ENCODE assay signal across 8 cellular contexts in the genomic region with DNA sequence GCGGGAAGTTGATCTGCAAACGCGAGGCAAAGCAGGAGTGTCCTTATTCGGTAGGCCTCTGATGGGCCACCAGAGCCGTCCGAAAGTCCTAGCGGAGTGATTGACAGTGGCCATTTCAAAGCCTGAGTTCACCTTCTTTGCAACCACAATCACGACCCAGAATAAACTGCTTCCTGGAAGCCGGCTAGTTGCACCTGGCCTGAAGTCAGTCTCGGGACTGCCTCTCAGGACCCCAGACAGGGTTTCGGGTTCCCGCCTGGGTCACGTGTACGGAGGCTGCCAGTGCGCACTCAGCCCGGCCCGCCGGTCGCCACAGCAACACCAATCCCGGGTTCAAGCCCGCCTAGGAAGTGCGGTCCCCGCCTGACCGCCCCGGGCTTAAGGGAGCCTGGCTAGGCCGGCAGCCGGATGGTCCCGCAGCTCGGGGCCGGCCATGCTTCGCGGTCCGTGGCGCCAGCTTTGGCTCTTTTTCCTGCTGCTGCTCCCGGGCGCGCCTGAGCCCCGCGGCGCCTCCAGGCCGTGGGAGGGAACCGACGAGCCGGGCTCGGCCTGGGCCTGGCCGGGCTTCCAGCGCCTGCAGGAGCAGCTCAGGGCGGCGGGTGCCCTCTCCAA. TPM values are rescaled to one million over a fixed set of nuclear protein-coding genes. Genes with fewer than 3 reads are reported as not detected.
DNase-seq lines count a peak whose midpoint lies in the region; ATAC-seq, FAIRE-seq and TF ChIP-seq lines count a peak whose summit lies in the region.

A gene with protein sequence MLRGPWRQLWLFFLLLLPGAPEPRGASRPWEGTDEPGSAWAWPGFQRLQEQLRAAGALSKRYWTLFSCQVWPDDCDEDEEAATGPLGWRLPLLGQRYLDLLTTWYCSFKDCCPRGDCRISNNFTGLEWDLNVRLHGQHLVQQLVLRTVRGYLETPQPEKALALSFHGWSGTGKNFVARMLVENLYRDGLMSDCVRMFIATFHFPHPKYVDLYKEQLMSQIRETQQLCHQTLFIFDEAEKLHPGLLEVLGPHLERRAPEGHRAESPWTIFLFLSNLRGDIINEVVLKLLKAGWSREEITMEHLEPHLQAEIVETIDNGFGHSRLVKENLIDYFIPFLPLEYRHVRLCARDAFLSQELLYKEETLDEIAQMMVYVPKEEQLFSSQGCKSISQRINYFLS (plus strand): TSS at position 375 of the 612 bp plus-strand sequence. CDS start 59 bp downstream, at position 434.

- peak within 1 kb of the TSS; percentile 98 for H3K4me3 Mint-ChIP-seq in activated B cell treated with CpG ODN at 0.5 μM for 24 hours

- H3K27me3 Mint-ChIP-seq in activated B cell treated with CpG ODN at 0.5 μM for 24 hours: no peaks in the 10 kb centered on the region

- ATAC-seq in GM18870 (IDR thresholded peaks at IDR 0.05; ENCODE audit: unreplicated experiment): peak; percentile 84
- ATAC-seq in HG03108 (IDR thresholded peaks at IDR 0.05; ENCODE audit: unreplicated experiment): peak; percentile 89
- peak; percentile 79 for ATAC-seq in activated B cell treated with CpG ODN at 0.5 μM for 24 hours (ENCODE audit: low read depth)

- peak; percentile 29 for DNase-seq in AG04449 (ENCODE audit: low read depth, low spot score)
- DNase-seq in NCI-H2196 treated with DMSO at 0.1 percent for 48 hours (lab: John Stamatoyannopoulos, UW; ENCODE audit: unreplicated experiment): peak; percentile 75
- DNase-seq in activated B cell treated with CpG ODN at 0.5 μM for 24 hours: peak; percentile 82
- DNase-seq in central memory CD4-positive, alpha-beta T cell: peak; percentile 76
- DNase-seq in stimulated activated CD4-positive, alpha-beta T cell treated with anti-CD3 and anti-CD28 coated beads, Interleukin-12 subunit alpha, Interleukin-12 subunit beta, amount 100 ng/mL, for 24 hours (ENCODE audit: low read depth in 2 of 2): peak; percentile 64 to 83

- H3K4me3 ChIP-seq in AG04449 (ENCODE audit: low read depth, low read length): peak within 1 kb of the TSS; percentile 86

- TF ChIP-seq CTCF in AG04449 (IDR thresholded peaks at IDR 0.05; ENCODE audit: insufficient read depth, low read length, missing control alignments): no peak
- TF ChIP-seq CTCF in activated B cell treated with CpG ODN at 0.5 μM for 24 hours (IDR thresholded peaks at IDR 0.05): no peak

- H3K36me3 Mint-ChIP-seq in activated B cell treated with CpG ODN at 0.5 μM for 24 hours (ENCODE audit: low read depth): peaks cover 32% of the 10 kb centered on the region

- H3K4me1 Mint-ChIP-seq in activated B cell treated with CpG ODN at 0.5 μM for 24 hours: peaks cover 44% of the 10 kb centered on the region

- H3K27ac Mint-ChIP-seq in activated B cell treated with CpG ODN at 0.5 μM for 24 hours: peak within 1 kb of the TSS; percentile 96

- CTCF ChIA-PET in AG04449 (lab: Yijun Ruan, JAX): interaction anchor here (0.7 to 7.4 kb wide), 6 partner anchors 12 to 733 kb away, joined by 3 to 76 read pairs (median 5); no protein-coding TSS in a partner anchor
- CTCF ChIA-PET in activated B cell treated with CpG ODN at 0.5 μM for 24 hours (lab: Charles Lee): interaction anchor here (1.0 to 4.3 kb wide), 5 partner anchors 39 to 728 kb away, joined by 3 to 30 read pairs (median 23); no protein-coding TSS in a partner anchor

- intact Hi-C loops in activated B cell treated with CpG ODN at 0.5 μM for 24 hours (cut with micrococcal nuclease): loop anchor here (1.0 to 5.0 kb wide), 7 partner anchors 47 to 800 kb away; a partner anchor contains a TSS

- POLR2A ChIA-PET in AG04449 (lab: Yijun Ruan, JAX): interaction anchor here (1.0 to 1.7 kb wide), 4 partner anchors 23 to 212 kb away, joined by 3 to 7 read pairs (median 4); a partner anchor contains a TSS
- POLR2A ChIA-PET in activated B cell treated with CpG ODN at 0.5 μM for 24 hours (lab: Charles Lee): interaction anchor here (1.1 to 4.6 kb wide), 6 partner anchors 11 to 286 kb away, joined by 4 to 23 read pairs (median 11); a partner anchor contains a TSS

- no peaks in the 10 kb centered on the region for H3K9me3 Mint-ChIP-seq in activated B cell treated with CpG ODN at 0.5 μM for 24 hours

- peak; percentile 13 for FAIRE-seq in islet of Langerhans (lab: Jason Lieb, UNC)

RNA-seq across cellular contexts. Expression of the gene that starts here (rescaled TPM):
- total RNA-seq in activated B cell treated with CpG ODN at 0.5 μM for 24 hours: 59.5 and 60.8 TPM in 2 replicates

Comparison
In these comparisons a context has a peak if more than half of its experiments do, and no peak if none do; other contexts are left out.
1. Peak in every context shown above with its lines: DNase-seq, ATAC-seq and H3K4me3 ChIP-seq.
2. DNase-seq: peak in every context shown above with its lines; median percentile 82 in activated B cell treated with CpG ODN at 0.5 μM for 24 hours; 76 in central memory CD4-positive, alpha-beta T cell; 75 in NCI-H2196 treated with DMSO at 0.1 percent for 48 hours; 74 in stimulated activated CD4-positive, alpha-beta T cell treated with anti-CD3 and anti-CD28 coated beads, Interleukin-12 subunit alpha, Interleukin-12 subunit beta, amount 100 ng/mL, for 24 hours; 29 in AG04449.